ENCODE assay signal across 8 cellular contexts in genomic region chr15:21112271-21113053, GRCh38.
DNase-seq lines count a peak whose midpoint lies in the region; ATAC-seq and TF ChIP-seq lines count a peak whose summit lies in the region.
"Not testable (repeated sequence)": the region's sequence is repeated elsewhere in the genome, so short reads cannot be mapped to it uniquely, and the experiment has no call there.

No MANE protein-coding gene starts in this region.

- intact Hi-C loops in Right ventricle myocardium superior (cut with DNase I); naive thymus-derived CD4-positive, alpha-beta T cell (cut with micrococcal nuclease); sigmoid colon (cut with DNase I); aorta (cut with DNase I): not testable (repeated sequence)

- POLR2A ChIA-PET in naive thymus-derived CD4-positive, alpha-beta T cell (lab: Charles Lee) = interaction anchor here (0.6 kb wide), 1 partner anchor 147 kb away, joined by 4 read pairs; no protein-coding TSS in a partner anchor

- H3K9me3 Mint-ChIP-seq in chondrocyte (ENCODE audit: low read depth); naive thymus-derived CD4-positive, alpha-beta T cell: not testable (repeated sequence)

- CTCF ChIA-PET in naive thymus-derived CD4-positive, alpha-beta T cell (lab: Charles Lee) = not testable (repeated sequence)

- not testable (repeated sequence) for TF ChIP-seq EP300 in sigmoid colon (IDR thresholded peaks at IDR 0.05)

- not testable (repeated sequence) for TF ChIP-seq POLR2A in sigmoid colon (IDR thresholded peaks at IDR 0.05)

- 0% methylated on average over 1 of the region's 4 CpGs for WGBS in sigmoid colon, 2 donors
- WGBS in aorta, 2 donors = 0% methylated on average over 1 of the region's 4 CpGs

- not testable (repeated sequence) for H3K4me1 ChIP-seq in naive thymus-derived CD4-positive, alpha-beta T cell (ENCODE audit: control insufficient read depth in 2 of 2, insufficient read depth in 2 of 2, low read length in 2 of 2); sigmoid colon; aorta (ENCODE audit: control insufficient read depth in 1 of 2, insufficient read depth in 2 of 2, low read length in 2 of 2)

- not testable (repeated sequence) for H3K27ac ChIP-seq in naive thymus-derived CD4-positive, alpha-beta T cell (ENCODE audit: low read depth, low read length); sigmoid colon; aorta (ENCODE audit: low read depth in 1 of 2, low read length in 2 of 2)

- H3K36me3 Mint-ChIP-seq in chondrocyte (ENCODE audit: low read depth); naive thymus-derived CD4-positive, alpha-beta T cell: not testable (repeated sequence)

- DNase-seq in H4 (ENCODE audit: low spot score) = peak; percentile 0
- DNase-seq in activated gamma-delta T cell treated with Interleukin-2 at 50 U/mL for 16 hours = peak; percentile 6
- DNase-seq in chondrocyte (ENCODE audit: low spot score) = peak; percentile 94
- peak; percentile 55 for DNase-seq in Right ventricle myocardium superior
- peak; percentile 0 for DNase-seq in left kidney (ENCODE audit: low read depth, low spot score)
- DNase-seq in naive thymus-derived CD4-positive, alpha-beta T cell = peak in 4 of 9 donors; percentile 0 to 8 (median 1)
- peak; percentile 67 for DNase-seq in sigmoid colon
- peak; percentile 48 to 76 for DNase-seq in aorta

- not testable (repeated sequence) for H3K27me3 Mint-ChIP-seq in chondrocyte (ENCODE audit: low read depth); naive thymus-derived CD4-positive, alpha-beta T cell

- not testable (repeated sequence) for H3K27ac Mint-ChIP-seq in chondrocyte (ENCODE audit: unreplicated experiment); naive thymus-derived CD4-positive, alpha-beta T cell

- H3K27me3 ChIP-seq in naive thymus-derived CD4-positive, alpha-beta T cell (ENCODE audit: control insufficient read depth in 2 of 2, insufficient read depth in 2 of 2, low read length in 2 of 2); sigmoid colon; aorta (ENCODE audit: control insufficient read depth in 1 of 2, insufficient read depth in 2 of 2, low read length in 1 of 2): not testable (repeated sequence)

- H3K4me1 Mint-ChIP-seq in chondrocyte (ENCODE audit: low read depth); naive thymus-derived CD4-positive, alpha-beta T cell: not testable (repeated sequence)

- TF ChIP-seq CTCF in chondrocyte (IDR thresholded peaks at IDR 0.05); sigmoid colon (IDR thresholded peaks at IDR 0.05): not testable (repeated sequence)

- not testable (repeated sequence) for H3K9me3 ChIP-seq in naive thymus-derived CD4-positive, alpha-beta T cell (ENCODE audit: control insufficient read depth in 2 of 3, low read length in 3 of 3); sigmoid colon; aorta (ENCODE audit: control insufficient read depth, low read length)

- not testable (repeated sequence) for H3K36me3 ChIP-seq in naive thymus-derived CD4-positive, alpha-beta T cell (ENCODE audit: control insufficient read depth in 2 of 3, insufficient read depth in 3 of 3, low read length in 3 of 3); sigmoid colon; aorta (ENCODE audit: control insufficient read depth in 1 of 2, insufficient read depth in 2 of 2, low read length in 1 of 2)

- ATAC-seq in Right ventricle myocardium superior (ENCODE audit: poor library complexity); aorta (ENCODE audit: low FRiP score): not testable (repeated sequence)
- peak; percentile 26 for ATAC-seq in naive thymus-derived CD4-positive, alpha-beta T cell

- H3K4me3 ChIP-seq in naive thymus-derived CD4-positive, alpha-beta T cell (ENCODE audit: low read length); sigmoid colon; aorta (ENCODE audit: low read length in 2 of 2): not testable (repeated sequence)

- H3K4me3 Mint-ChIP-seq in chondrocyte (ENCODE audit: unreplicated experiment); naive thymus-derived CD4-positive, alpha-beta T cell: not testable (repeated sequence)
